In genomic region chr1:40073062-40073461, GRCh38 we compare ENCODE assay signal across 1 cellular context.
TF ChIP-seq lines count a peak whose summit lies in the region.

No MANE protein-coding gene starts in this region.

TF ChIP-seq in IMR-90, 13 proteins besides CTCF, POLR2A, EP300 and RAD21:
- no peak for TF ChIP-seq ELK1 (IDR thresholded peaks at IDR 0.05; ENCODE audit: borderline replicate concordance, low read depth, low read length)
- TF ChIP-seq FOS (IDR thresholded peaks at IDR 0.05; ENCODE audit: low read depth, low read length) = no peak
- no peak for TF ChIP-seq SMC3 (IDR thresholded peaks at IDR 0.05; ENCODE audit: low read depth, low read length)
- no peak for TF ChIP-seq MAZ (IDR thresholded peaks at IDR 0.05; ENCODE audit: borderline replicate concordance, low read depth, low read length)
- no peak for TF ChIP-seq RCOR1 (IDR thresholded peaks at IDR 0.05; ENCODE audit: insufficient replicate concordance, low read length)
- no peak for TF ChIP-seq MXI1 (IDR thresholded peaks at IDR 0.05; ENCODE audit: borderline replicate concordance, low read depth, low read length)
- TF ChIP-seq CEBPB (IDR thresholded peaks at IDR 0.05; ENCODE audit: low read depth, low read length) = no peak
